ENCODE assay signal across 10 cellular contexts in the genomic region with DNA sequence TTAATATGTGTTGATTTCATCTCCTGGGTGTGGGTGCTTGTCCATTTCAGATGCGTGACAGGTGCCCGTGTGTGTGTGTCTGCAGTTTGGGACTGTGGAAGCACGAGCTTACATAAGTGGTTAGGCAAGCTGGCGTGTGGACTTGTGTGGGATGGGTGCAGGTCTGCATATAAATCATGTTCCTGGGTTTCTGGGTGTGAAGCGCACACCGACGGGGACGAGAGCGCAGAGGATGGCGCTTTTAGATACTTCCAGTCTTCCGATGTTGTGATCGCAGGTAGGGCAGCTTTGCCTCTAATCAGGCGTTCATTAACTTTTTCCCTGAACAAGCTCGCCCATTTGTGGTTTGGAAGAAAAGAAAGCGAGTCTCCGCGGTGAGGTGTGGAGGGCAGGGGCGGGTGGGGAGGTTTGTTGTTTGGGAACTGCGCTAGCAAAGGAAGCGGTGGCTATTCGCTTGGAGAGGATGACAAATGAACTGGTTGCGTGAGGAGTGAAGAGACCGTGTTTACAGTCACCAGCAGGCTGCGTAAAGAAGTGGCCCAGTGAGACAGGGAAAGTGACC. TPM values are rescaled to one million over a fixed set of nuclear protein-coding genes. Genes with fewer than 3 reads are reported as not detected.
A peak's percentile ranks its signal among the peaks of the same experiment; 100 is the strongest.
DNase-seq lines count a peak whose midpoint lies in the region; ATAC-seq and TF ChIP-seq lines count a peak whose summit lies in the region.
"Had no signal": no experiment of that assay in that cellular context is flagged by ENCODE, and none has a peak within 500 bp of the region (broad histone marks: within the 10 kb centered on the region; RNA-seq: fewer than 3 reads in every experiment).

No MANE protein-coding gene starts in this region.

- peaks cover 0 to 11% (median 4%) of the 10 kb centered on the region in 3 experiments; a peak in 2 of 7 replicates for H3K36me3 Mint-ChIP-seq in H9 (ENCODE audit: insufficient read depth in 1 of 3, low read depth in 3 of 3)

- TF ChIP-seq CTCF in H9 (conservative IDR thresholded peaks at IDR 0.05) (no peak), breast epithelium (IDR thresholded peaks at IDR 0.05) (no peak)

- DNase-seq in Ammon's horn (ENCODE audit: low spot score): peak; percentile 21
- DNase-seq in H9: peak; percentile 51
- DNase-seq in breast epithelium (ENCODE audit: low spot score in 2 of 2): no peak
- peak; percentile 24 for DNase-seq in midbrain (lab: John Stamatoyannopoulos, UW)
- DNase-seq in NCI-H1694 (lab: John Stamatoyannopoulos, UW): no peak
- no peak for DNase-seq in NCI-H2171 (lab: John Stamatoyannopoulos, UW)
- no peak for DNase-seq in NCI-H82 (lab: John Stamatoyannopoulos, UW)
- DNase-seq: activated effector memory CD4-positive, alpha-beta T cell treated with Interleukin-2 at 50 U/mL for 16 hours had no signal

- no peaks in the 10 kb centered on the region for H3K79me2 ChIP-seq in H9 (ENCODE audit: insufficient read depth, low read length)

- no CpG with 5 or more reads among the region's 24 CpGs for WGBS in H9 (ENCODE audit: extremely low coverage, insufficient read length, low lambda C conversion rate)

- no peaks in the 10 kb centered on the region for H3K9me3 ChIP-seq in H9 (ENCODE audit: control insufficient read depth, low read depth, low read length)
- H3K9me3 ChIP-seq in breast epithelium: no peaks in the 10 kb centered on the region
- H3K9me3 ChIP-seq: neutrophil had no signal

- H3K23ac ChIP-seq in H9 (ENCODE audit: insufficient read length, low read depth, low read length): no peak overlapping the region

- H3K14ac ChIP-seq in H9 (ENCODE audit: insufficient read depth, low read length): no peak overlapping the region; the same call in 1 of the 2 replicates

- no peak overlapping the region for H2BK5ac ChIP-seq in H9 (ENCODE audit: insufficient read length, low read length)

- peaks cover 46% of the 10 kb centered on the region for H3K27me3 Mint-ChIP-seq in H9 (ENCODE audit: low read depth)

- H3K9me3 Mint-ChIP-seq in H9: peaks cover 3 to 8% of the 10 kb centered on the region in 2 experiments; a peak in 3 of 5 replicates

- no peak overlapping the region for H2BK12ac ChIP-seq in H9 (ENCODE audit: insufficient read length, low read depth, low read length)

- H3K4me1 Mint-ChIP-seq in H9: peaks cover 16 to 17% of the 10 kb centered on the region in 2 experiments

- no peak overlapping the region for H2BK120ac ChIP-seq in H9 (ENCODE audit: low read depth, low read length, poor library complexity, severe bottlenecking)

- H3K18ac ChIP-seq in H9 (ENCODE audit: insufficient read length, low read depth, low read length): no peak overlapping the region

- H3K4ac ChIP-seq in H9 (ENCODE audit: low read depth, low read length): no peak overlapping the region

- H4K5ac ChIP-seq in H9 (ENCODE audit: insufficient read length, low read depth, low read length): no peak overlapping the region

- peaks cover 10% of the 10 kb centered on the region for H3K23me2 ChIP-seq in H9 (ENCODE audit: insufficient read length, low read depth, low read length, poor library complexity, severe bottlenecking)

- H4K91ac ChIP-seq in H9 (ENCODE audit: insufficient read length, low read depth, low read length): no peak overlapping the region

- H2AK5ac ChIP-seq in H9 (ENCODE audit: insufficient read length, low read length): no peak overlapping the region

- peaks cover 15% of the 10 kb centered on the region; the same call in 1 of the 2 replicates for H3K27me3 ChIP-seq in H9 (ENCODE audit: insufficient read depth, low read length)
- peaks cover 0 to 17% of the 10 kb centered on the region in 2 donors for H3K27me3 ChIP-seq in breast epithelium

- H2AFZ ChIP-seq in H9 (ENCODE audit: low read length): no peak overlapping the region

- H2BK20ac ChIP-seq in H9 (ENCODE audit: low read depth, low read length, poor library complexity, severe bottlenecking): no peak overlapping the region

- no peaks in the 10 kb centered on the region for H3K4me1 ChIP-seq in H9 (ENCODE audit: insufficient read depth, low read length)
- no peaks in the 10 kb centered on the region for H3K4me1 ChIP-seq in breast epithelium

- H3T11ph ChIP-seq in H9 (ENCODE audit: low read length): no peak overlapping the region

- H3K27ac ChIP-seq in H9 (ENCODE audit: insufficient read length, low read depth, low read length): no peak overlapping the region
- H3K27ac ChIP-seq in breast epithelium: no peak overlapping the region
- H3K27ac ChIP-seq: neutrophil had no signal

- H3K4me2 ChIP-seq in H9 (ENCODE audit: insufficient read depth, insufficient read length, low read length): peak overlapping the region; percentile 94

- no peaks in the 10 kb centered on the region for H3K79me1 ChIP-seq in H9 (ENCODE audit: insufficient read depth, low read depth, low read length, poor library complexity, severe bottlenecking)

- H3K56ac ChIP-seq in H9 (ENCODE audit: insufficient read length, low read depth, low read length): no peak overlapping the region

- no peak for TF ChIP-seq POLR2A in breast epithelium (IDR thresholded peaks at IDR 0.05)

- intact Hi-C loops in breast epithelium (cut with DNase I; ENCODE audit: low total_unique reads): no loop called here

- no peak for ATAC-seq in GM18517 (IDR thresholded peaks at IDR 0.05; ENCODE audit: unreplicated experiment)

- no peaks in the 10 kb centered on the region for H4K20me1 ChIP-seq in H9 (ENCODE audit: control insufficient read depth, insufficient read depth, insufficient read length)

- no peaks in the 10 kb centered on the region for H3K36me3 ChIP-seq in breast epithelium
- H3K36me3 ChIP-seq: neutrophil had no signal

- peak overlapping the region in 1 of 3 experiments; percentile 65; a peak in 1 of 7 replicates for H3K27ac Mint-ChIP-seq in H9

- H3K9ac ChIP-seq in H9 (ENCODE audit: extremely low read depth, insufficient read length, low read length): peak overlapping the region; percentile 29

- peak overlapping the region; percentile 32 to 68 (median 50) for H3K4me3 ChIP-seq in breast epithelium

- H2BK15ac ChIP-seq in H9 (ENCODE audit: low read depth, low read length): no peak overlapping the region

- no peak overlapping the region for H4K8ac ChIP-seq in H9 (replicated peaks; ENCODE audit: insufficient read length, low read depth, low read length)

- peak overlapping the region; percentile 68 to 89 for H3K4me3 Mint-ChIP-seq in H9

RNA-seq across cellular contexts. Expression of gene RGS6, which starts 0.9 kb away (rescaled TPM):
- 2.8 and 3.0 TPM in 2 replicates for total RNA-seq in H9 (2021)
- 1 to 10 TPM; 3.4 to 9.2 (median 4.5) TPM for total RNA-seq in breast epithelium

Comparison
In these comparisons a context has a peak if more than half of its experiments do, and no peak if none do; other contexts are left out.
1. DNase-seq: peak in Ammon's horn (single experiment), H9 (single experiment) and midbrain (single experiment); none in breast epithelium (0 of 2), NCI-H1694 (single experiment), NCI-H2171 (single experiment) and NCI-H82 (single experiment).